Comparison of ENCODE assay signal across 28 cellular contexts in the genomic region with DNA sequence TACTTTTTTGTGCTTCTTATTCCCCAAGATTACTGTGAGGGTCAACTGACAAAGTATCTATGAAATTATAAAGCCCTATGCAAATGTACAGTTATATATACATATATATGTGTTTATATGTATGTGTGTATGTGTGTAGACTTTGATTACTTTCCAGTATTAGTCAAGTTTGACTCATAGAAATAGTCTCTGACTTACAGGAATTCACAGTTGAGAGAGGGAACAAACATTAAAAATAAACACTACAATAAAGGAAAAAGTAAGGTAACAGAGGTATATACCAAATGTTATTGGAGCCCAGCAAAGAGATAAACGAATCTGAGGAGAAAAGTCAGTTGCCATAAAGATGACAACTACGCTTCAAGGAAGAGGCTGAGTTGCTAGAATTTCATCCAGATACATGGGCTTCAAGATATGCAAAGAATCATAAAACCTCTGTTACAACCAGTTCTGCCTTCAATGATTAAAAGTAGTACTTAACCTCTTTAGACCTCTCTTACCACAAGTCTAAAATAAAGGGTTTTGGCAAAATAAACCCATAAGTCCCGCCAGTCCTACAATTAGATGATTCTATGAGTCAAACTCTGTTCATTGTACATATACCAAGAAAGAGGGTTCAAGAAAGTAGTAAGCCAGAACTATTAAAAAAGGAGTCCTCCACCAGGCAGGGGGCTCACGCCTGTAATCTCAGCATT. TPM values are rescaled to one million over a fixed set of nuclear protein-coding genes. Genes with fewer than 3 reads are reported as not detected.
DNase-seq lines count a peak whose midpoint lies in the region; ATAC-seq and TF ChIP-seq lines count a peak whose summit lies in the region.
"Had no signal": no experiment of that assay in that cellular context is flagged by ENCODE, and none has a peak within 500 bp of the region (broad histone marks: within the 10 kb centered on the region; RNA-seq: fewer than 3 reads in every experiment).

No MANE protein-coding gene starts in this region.

- no peak overlapping the region for H3K18ac ChIP-seq in mesenchymal stem cell (ENCODE audit: low read depth in 1 of 2, low read length in 2 of 2)

- H3K36me3 Mint-ChIP-seq in activated CD8-positive, alpha-beta T cell treated with anti-CD3 and anti-CD28 coated beads for 36 hours (ENCODE audit: low read depth): peaks cover 40% of the 10 kb centered on the region
- H3K36me3 Mint-ChIP-seq in activated CD8-positive, alpha-beta T cell treated with anti-CD3 and anti-CD28 coated beads, Interleukin-2, amount 10 ng/mL, durations not matched to agents 7 days and 5 days (ENCODE audit: low read depth): peaks cover 64% of the 10 kb centered on the region
- peaks cover 43% of the 10 kb centered on the region for H3K36me3 Mint-ChIP-seq in HFFc6 (ENCODE audit: low read depth)
- H3K36me3 Mint-ChIP-seq in T-cell: peaks cover 45% of the 10 kb centered on the region
- peaks cover 15% of the 10 kb centered on the region for H3K36me3 Mint-ChIP-seq in chondrocyte (ENCODE audit: low read depth)

- H3K27ac ChIP-seq in mesenchymal stem cell (ENCODE audit: low read length, poor library complexity, severe bottlenecking): no peak overlapping the region
- H3K27ac ChIP-seq: colonic mucosa, PC-9, psoas muscle, WERI-Rb-1 had no signal

- ATAC-seq in activated CD8-positive, alpha-beta T cell treated with anti-CD3 and anti-CD28 coated beads for 36 hours: no peak
- ATAC-seq in activated CD8-positive, alpha-beta T cell treated with anti-CD3 and anti-CD28 coated beads, Interleukin-2, amount 10 ng/mL, durations not matched to agents 7 days and 5 days: no peak
- ATAC-seq in T-cell (replicated peaks in 1 of 4): no peak
- ATAC-seq: gastroesophageal sphincter; left lobe of liver; psoas muscle; stimulated activated naive CD8-positive, alpha-beta T cell treated with anti-CD3 and anti-CD28 coated beads, Interleukin-15, amount 100 ng/mL, for 72 hours had no signal

- H3K4me3 ChIP-seq in astrocyte of the cerebellum (ENCODE audit: low read depth, low read length) (no peak overlapping the region), mesenchymal stem cell (ENCODE audit: insufficient read depth in 1 of 2, low read depth in 1 of 2, low read length in 2 of 2) (no peak overlapping the region)
- H3K4me3 ChIP-seq: colonic mucosa, gastroesophageal sphincter, PC-9, psoas muscle had no signal

- no peak overlapping the region for H2BK12ac ChIP-seq in mesenchymal stem cell (ENCODE audit: low read length in 2 of 2)

- no peak overlapping the region for H3K9ac ChIP-seq in mesenchymal stem cell (ENCODE audit: low read length)

- peaks cover 22% of the 10 kb centered on the region for H3K79me1 ChIP-seq in mesenchymal stem cell (replicated peaks; ENCODE audit: low read length, poor library complexity, severe bottlenecking)

- DNase-seq in activated CD8-positive, alpha-beta T cell treated with anti-CD3 and anti-CD28 coated beads for 36 hours: no peak
- no peak for DNase-seq in activated CD8-positive, alpha-beta T cell treated with anti-CD3 and anti-CD28 coated beads, Interleukin-2, amount 10 ng/mL, durations not matched to agents 7 days and 5 days
- peak; percentile 54 for DNase-seq in HFFc6
- peak; percentile 28 for DNase-seq in astrocyte of the cerebellum (ENCODE audit: low read depth)
- peak; percentile 63 for DNase-seq in mesenchymal stem cell
- DNase-seq in T-cell: no peak
- DNase-seq in AG20443 (ENCODE audit: low spot score): no peak
- no peak for DNase-seq in chondrocyte (ENCODE audit: low spot score)
- DNase-seq: 8988T; activated CD4-positive, alpha-beta T cell treated with anti-CD3 and anti-CD28 coated beads for 48 hours; CD8-positive, alpha-beta memory T cell; colonic mucosa; effector CD8-positive, alpha-beta T cell; H7; hippocampal formation; NCI-H1105; NCI-H187 treated with DMSO at 0.1 percent for 48 hours; NCI-H526; NK-92 treated with Interleukin-12 subunit alpha and Interleukin-12 subunit beta, amount 100 ng/mL, for 24 hours; PC-9; psoas muscle; SHP77; stimulated activated naive CD8-positive, alpha-beta T cell treated with anti-CD3 and anti-CD28 coated beads, Interleukin-15, amount 100 ng/mL, for 72 hours; WERI-Rb-1 had no signal

- TF ChIP-seq CTCF in activated CD8-positive, alpha-beta T cell treated with anti-CD3 and anti-CD28 coated beads for 36 hours (IDR thresholded peaks at IDR 0.05): no peak
- TF ChIP-seq CTCF in HFFc6 (IDR thresholded peaks at IDR 0.05) (no peak), astrocyte of the cerebellum (IDR thresholded peaks at IDR 0.05; ENCODE audit: low read depth, low read length, missing control alignments) (no peak), chondrocyte (IDR thresholded peaks at IDR 0.05) (no peak)

- intact Hi-C loops in activated CD8-positive, alpha-beta T cell treated with anti-CD3 and anti-CD28 coated beads for 36 hours (cut with micrococcal nuclease): no loop called here

- peaks cover 15 to 42% of the 10 kb centered on the region in 2 experiments for H3K36me3 ChIP-seq in mesenchymal stem cell (ENCODE audit: control insufficient read depth in 1 of 2, insufficient read depth in 2 of 2, low read depth in 1 of 2, low read length in 2 of 2)
- H3K36me3 ChIP-seq: colonic mucosa had no signal

- no peak overlapping the region for H2BK15ac ChIP-seq in mesenchymal stem cell (ENCODE audit: low read depth, poor library complexity, severe bottlenecking)

- CTCF ChIA-PET in activated CD8-positive, alpha-beta T cell treated with anti-CD3 and anti-CD28 coated beads for 36 hours (lab: Charles Lee): no interaction called here
- CTCF ChIA-PET in activated CD8-positive, alpha-beta T cell treated with anti-CD3 and anti-CD28 coated beads, Interleukin-2, amount 10 ng/mL, durations not matched to agents 7 days and 5 days (lab: Charles Lee): no interaction called here
- CTCF ChIA-PET in T-cell (lab: Charles Lee): interaction anchor here in 1 of 2 donors (0.7 kb wide), 1 partner anchor 20 kb away, joined by 3 read pairs; no protein-coding TSS in a partner anchor

- peaks cover 2% of the 10 kb centered on the region for H3K9me3 Mint-ChIP-seq in activated CD8-positive, alpha-beta T cell treated with anti-CD3 and anti-CD28 coated beads for 36 hours
- H3K9me3 Mint-ChIP-seq in activated CD8-positive, alpha-beta T cell treated with anti-CD3 and anti-CD28 coated beads, Interleukin-2, amount 10 ng/mL, durations not matched to agents 7 days and 5 days (ENCODE audit: insufficient read depth): peaks cover 15% of the 10 kb centered on the region
- H3K9me3 Mint-ChIP-seq in HFFc6 (peaks cover 20% of the 10 kb centered on the region), T-cell (no peaks in the 10 kb centered on the region), chondrocyte (ENCODE audit: low read depth) (peaks cover 4% of the 10 kb centered on the region)

- no peak overlapping the region for H4K91ac ChIP-seq in mesenchymal stem cell (ENCODE audit: low read length)

- H3K23ac ChIP-seq in mesenchymal stem cell (ENCODE audit: low read length in 2 of 2): no peak overlapping the region

- no peak overlapping the region for H3K4me3 Mint-ChIP-seq in activated CD8-positive, alpha-beta T cell treated with anti-CD3 and anti-CD28 coated beads for 36 hours
- no peak overlapping the region for H3K4me3 Mint-ChIP-seq in activated CD8-positive, alpha-beta T cell treated with anti-CD3 and anti-CD28 coated beads, Interleukin-2, amount 10 ng/mL, durations not matched to agents 7 days and 5 days
- H3K4me3 Mint-ChIP-seq in HFFc6 (peak overlapping the region; percentile 19), T-cell (no peak overlapping the region), chondrocyte (ENCODE audit: unreplicated experiment) (no peak overlapping the region)
- H3K4me3 Mint-ChIP-seq: stimulated activated naive CD8-positive, alpha-beta T cell treated with anti-CD3 and anti-CD28 coated beads, Interleukin-15, amount 100 ng/mL, for 72 hours had no signal

- no peak overlapping the region for H2AFZ ChIP-seq in mesenchymal stem cell (ENCODE audit: low read depth, low read length)
- H2AFZ ChIP-seq: PC-9 had no signal

- H3K4ac ChIP-seq in mesenchymal stem cell (ENCODE audit: low read depth in 1 of 2, low read length in 2 of 2): no peak overlapping the region

- H3K9me3 ChIP-seq in mesenchymal stem cell (ENCODE audit: control insufficient read depth, low read length): peaks cover 25% of the 10 kb centered on the region
- H3K9me3 ChIP-seq: colonic mucosa, gastroesophageal sphincter, psoas muscle had no signal

- POLR2A ChIA-PET in activated CD8-positive, alpha-beta T cell treated with anti-CD3 and anti-CD28 coated beads for 36 hours (lab: Charles Lee): no interaction called here
- POLR2A ChIA-PET in activated CD8-positive, alpha-beta T cell treated with anti-CD3 and anti-CD28 coated beads, Interleukin-2, amount 10 ng/mL, durations not matched to agents 7 days and 5 days (lab: Charles Lee): no interaction called here
- POLR2A ChIA-PET in T-cell (lab: Charles Lee): no interaction called here

- H2BK5ac ChIP-seq in mesenchymal stem cell (ENCODE audit: low read depth, low read length, poor library complexity, severe bottlenecking): no peak overlapping the region

- no peaks in the 10 kb centered on the region for H3K27me3 ChIP-seq in mesenchymal stem cell (ENCODE audit: control insufficient read depth in 1 of 2, insufficient read depth in 1 of 2, low read length in 2 of 2)
- H3K27me3 ChIP-seq: colonic mucosa, gastroesophageal sphincter had no signal

- no peak overlapping the region for H2AK5ac ChIP-seq in mesenchymal stem cell (ENCODE audit: low read length, severe bottlenecking)

- no peak overlapping the region for H3K14ac ChIP-seq in mesenchymal stem cell (ENCODE audit: low read length in 2 of 2)

- 49% methylated on average over 4 of the region's 4 CpGs for WGBS in mesenchymal stem cell

- H3K27me3 Mint-ChIP-seq in activated CD8-positive, alpha-beta T cell treated with anti-CD3 and anti-CD28 coated beads for 36 hours: no peaks in the 10 kb centered on the region
- H3K27me3 Mint-ChIP-seq in activated CD8-positive, alpha-beta T cell treated with anti-CD3 and anti-CD28 coated beads, Interleukin-2, amount 10 ng/mL, durations not matched to agents 7 days and 5 days (ENCODE audit: low read depth): no peaks in the 10 kb centered on the region
- H3K27me3 Mint-ChIP-seq in HFFc6 (ENCODE audit: insufficient read depth) (no peaks in the 10 kb centered on the region; the same call in 1 of the 2 replicates), T-cell (no peaks in the 10 kb centered on the region), chondrocyte (ENCODE audit: low read depth) (no peaks in the 10 kb centered on the region)
- H3K27me3 Mint-ChIP-seq: CD8-positive, alpha-beta memory T cell; stimulated activated naive CD8-positive, alpha-beta T cell treated with anti-CD3 and anti-CD28 coated beads, Interleukin-15, amount 100 ng/mL, for 72 hours had no signal

- no peak overlapping the region for H2BK120ac ChIP-seq in mesenchymal stem cell (ENCODE audit: low read depth, low read length)

- H3K4me2 ChIP-seq in mesenchymal stem cell (ENCODE audit: low read length, poor library complexity, severe bottlenecking): no peak overlapping the region
- H3K4me2 ChIP-seq: PC-9 had no signal

- H3K27ac Mint-ChIP-seq in activated CD8-positive, alpha-beta T cell treated with anti-CD3 and anti-CD28 coated beads for 36 hours: peak overlapping the region; percentile 42
- no peak overlapping the region for H3K27ac Mint-ChIP-seq in activated CD8-positive, alpha-beta T cell treated with anti-CD3 and anti-CD28 coated beads, Interleukin-2, amount 10 ng/mL, durations not matched to agents 7 days and 5 days
- H3K27ac Mint-ChIP-seq in HFFc6 (peak overlapping the region; percentile 47), T-cell (no peak overlapping the region), chondrocyte (ENCODE audit: unreplicated experiment) (no peak overlapping the region)
- H3K27ac Mint-ChIP-seq: stimulated activated naive CD8-positive, alpha-beta T cell treated with anti-CD3 and anti-CD28 coated beads, Interleukin-15, amount 100 ng/mL, for 72 hours had no signal

- in situ Hi-C loops in astrocyte of the cerebellum (cut with HindIII; ENCODE audit: low sequenced_read_pairs): no loop called here

- peaks cover 21% of the 10 kb centered on the region for H3K4me1 Mint-ChIP-seq in activated CD8-positive, alpha-beta T cell treated with anti-CD3 and anti-CD28 coated beads for 36 hours (ENCODE audit: low read depth)
- peaks cover 21% of the 10 kb centered on the region for H3K4me1 Mint-ChIP-seq in activated CD8-positive, alpha-beta T cell treated with anti-CD3 and anti-CD28 coated beads, Interleukin-2, amount 10 ng/mL, durations not matched to agents 7 days and 5 days (ENCODE audit: low read depth)
- H3K4me1 Mint-ChIP-seq in HFFc6 (ENCODE audit: low read depth): peaks cover 27% of the 10 kb centered on the region
- peaks cover 28 to 33% (median 30%) of the 10 kb centered on the region in 3 donors for H3K4me1 Mint-ChIP-seq in T-cell
- peaks cover 25% of the 10 kb centered on the region for H3K4me1 Mint-ChIP-seq in chondrocyte (ENCODE audit: low read depth)

- no peak overlapping the region for H4K8ac ChIP-seq in mesenchymal stem cell (ENCODE audit: low read length)

- H3K4me1 ChIP-seq in mesenchymal stem cell (ENCODE audit: control insufficient read depth, insufficient read depth, low read depth, low read length): no peaks in the 10 kb centered on the region
- H3K4me1 ChIP-seq: colonic mucosa, psoas muscle had no signal

RNA-seq across cellular contexts. Expression of gene IFT25, which starts 7.2 kb away (rescaled TPM):
- 10 to 100 TPM; 60.5 to 63.5 TPM for total RNA-seq in activated CD8-positive, alpha-beta T cell treated with anti-CD3 and anti-CD28 coated beads for 36 hours
- total RNA-seq in activated CD8-positive, alpha-beta T cell treated with anti-CD3 and anti-CD28 coated beads, Interleukin-2, amount 10 ng/mL, durations not matched to agents 7 days and 5 days: 10 to 100 TPM; 83.1 to 87.1 TPM
- total RNA-seq in HFFc6 (2021; fragmentation: NEBNext Ultra II Directional; extraction: Animal tissue kit (Norgen Biotek cat#: 25700)): 10 to 100 TPM; 20.9 to 36.9 (median 35.1) TPM
- 30.6 TPM for polyA plus RNA-seq in mesenchymal stem cell (2013, experiment 1 of 2)
- 33.0 TPM for polyA plus RNA-seq in mesenchymal stem cell (2013, experiment 2 of 2)
- total RNA-seq in T-cell: 10 to 100 TPM; 24.5 to 33.1 (median 31.2) TPM
- 20.4 to 33.7 TPM (median 20.6 TPM) in 3 replicates for total RNA-seq in chondrocyte

RNA-seq across cellular contexts. Expression of gene LRRC42, which starts 7.9 kb away (rescaled TPM):
- 10 to 100 TPM; 26.7 to 29.6 TPM for total RNA-seq in activated CD8-positive, alpha-beta T cell treated with anti-CD3 and anti-CD28 coated beads for 36 hours
- total RNA-seq in activated CD8-positive, alpha-beta T cell treated with anti-CD3 and anti-CD28 coated beads, Interleukin-2, amount 10 ng/mL, durations not matched to agents 7 days and 5 days: 10 to 100 TPM; 26.3 to 26.8 TPM
- total RNA-seq in HFFc6 (2021; fragmentation: NEBNext Ultra II Directional; extraction: Animal tissue kit (Norgen Biotek cat#: 25700)): 10 to 100 TPM; 36.3 to 44.2 (median 42.2) TPM
- 34.6 TPM for polyA plus RNA-seq in mesenchymal stem cell (2013, experiment 1 of 2)
- 34.2 TPM for polyA plus RNA-seq in mesenchymal stem cell (2013, experiment 2 of 2)
- 1 to 10 TPM; 6.3 to 8.8 (median 7.9) TPM for total RNA-seq in T-cell
- 32.0 to 42.2 TPM (median 37.6 TPM) in 3 replicates for total RNA-seq in chondrocyte

RNA-seq across cellular contexts. Expression of gene DIO1, which starts 44.3 kb away (rescaled TPM):
- not detected for total RNA-seq in activated CD8-positive, alpha-beta T cell treated with anti-CD3 and anti-CD28 coated beads for 36 hours
- not detected for total RNA-seq in activated CD8-positive, alpha-beta T cell treated with anti-CD3 and anti-CD28 coated beads, Interleukin-2, amount 10 ng/mL, durations not matched to agents 7 days and 5 days
- not detected for total RNA-seq in HFFc6 (2021; fragmentation: NEBNext Ultra II Directional; extraction: Animal tissue kit (Norgen Biotek cat#: 25700))
- not detected for polyA plus RNA-seq in mesenchymal stem cell (2013, experiment 1 of 2)
- not detected for polyA plus RNA-seq in mesenchymal stem cell (2013, experiment 2 of 2)
- not detected for total RNA-seq in T-cell
- total RNA-seq in chondrocyte: not detected in 3 replicates
- total RNA-seq: CD8-positive, alpha-beta memory T cell; G401; gastroesophageal sphincter; H7; PC-9; psoas muscle; skeletal muscle tissue had no signal
- polyA plus RNA-seq: CD8-positive, alpha-beta memory T cell; psoas muscle had no signal

RNA-seq across cellular contexts. Expression of gene YIPF1, which starts 48.7 kb away (rescaled TPM):
- 10 to 100 TPM; 13.2 to 15.6 TPM for total RNA-seq in activated CD8-positive, alpha-beta T cell treated with anti-CD3 and anti-CD28 coated beads for 36 hours
- 10 to 100 TPM; 14.9 to 16.3 TPM for total RNA-seq in activated CD8-positive, alpha-beta T cell treated with anti-CD3 and anti-CD28 coated beads, Interleukin-2, amount 10 ng/mL, durations not matched to agents 7 days and 5 days
- 10 to 100 TPM; 22.8 to 29.3 (median 26.8) TPM for total RNA-seq in HFFc6 (2021; fragmentation: NEBNext Ultra II Directional; extraction: Animal tissue kit (Norgen Biotek cat#: 25700))
- 39.7 TPM for polyA plus RNA-seq in mesenchymal stem cell (2013, experiment 1 of 2)
- polyA plus RNA-seq in mesenchymal stem cell (2013, experiment 2 of 2): 40.4 TPM
- total RNA-seq in T-cell: 10 to 100 TPM; 11.5 to 17.2 (median 14.5) TPM
- 17.2 to 18.4 TPM (median 18.1 TPM) in 3 replicates for total RNA-seq in chondrocyte

Comparison
In these comparisons a context has a peak if more than half of its experiments do, and no peak if none do; other contexts are left out.
1. H3K27ac Mint-ChIP-seq: peak in activated CD8-positive, alpha-beta T cell treated with anti-CD3 and anti-CD28 coated beads for 36 hours (single experiment) and HFFc6 (single experiment); none in activated CD8-positive, alpha-beta T cell treated with anti-CD3 and anti-CD28 coated beads, Interleukin-2, amount 10 ng/mL, durations not matched to agents 7 days and 5 days (single experiment), T-cell (0 of 2) and chondrocyte (single experiment).
2. DNase-seq: peak in HFFc6 (single experiment), astrocyte of the cerebellum (single experiment) and mesenchymal stem cell (single experiment); none in activated CD8-positive, alpha-beta T cell treated with anti-CD3 and anti-CD28 coated beads for 36 hours (single experiment), activated CD8-positive, alpha-beta T cell treated with anti-CD3 and anti-CD28 coated beads, Interleukin-2, amount 10 ng/mL, durations not matched to agents 7 days and 5 days (single experiment), T-cell (0 of 34), AG20443 (single experiment) and chondrocyte (single experiment).